In the genomic region with DNA sequence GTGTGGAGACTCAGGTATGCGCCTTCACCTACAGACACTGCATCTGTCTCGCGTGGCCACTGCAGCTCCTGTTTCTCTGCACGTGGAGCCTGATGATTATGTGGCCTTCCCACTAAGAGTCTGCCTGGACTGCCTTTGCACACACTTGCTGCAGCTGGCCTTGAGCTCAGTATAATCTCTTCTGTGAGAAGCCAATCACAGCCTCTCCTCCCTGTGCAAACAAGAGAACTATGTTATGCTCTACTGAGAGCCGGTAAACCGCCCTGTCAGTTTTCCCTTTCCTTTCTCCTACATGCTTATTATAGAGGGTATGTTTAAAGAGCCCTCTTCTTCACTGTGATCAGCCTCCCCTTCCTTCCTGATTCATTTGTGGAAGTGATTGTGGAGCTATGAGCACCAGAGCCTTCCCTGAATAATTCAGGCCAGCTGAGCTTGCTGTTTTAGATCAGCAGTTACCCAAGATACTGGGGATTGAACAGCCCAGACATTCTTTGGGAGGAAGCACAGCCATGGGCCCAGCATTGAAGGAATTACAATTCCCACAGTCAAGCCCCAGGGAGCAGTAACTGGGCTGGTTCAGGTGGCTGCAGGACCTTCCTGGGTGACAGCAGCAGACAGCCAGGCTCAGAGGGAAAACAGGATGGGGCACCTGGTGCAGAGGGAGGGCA, we compare ENCODE assay signal across 11 cellular contexts. TPM values are rescaled to one million over a fixed set of nuclear protein-coding genes. Genes with fewer than 3 reads are reported as not detected.
DNase-seq lines count a peak whose midpoint lies in the region; ATAC-seq and TF ChIP-seq lines count a peak whose summit lies in the region.
"Had no signal": no experiment of that assay in that cellular context is flagged by ENCODE, and none has a peak within 500 bp of the region (broad histone marks: within the 10 kb centered on the region; RNA-seq: fewer than 3 reads in every experiment).

No MANE protein-coding gene starts in this region.

- peaks cover 20 to 51% of the 10 kb centered on the region in 2 donors for H3K27me3 Mint-ChIP-seq in CD8-positive, alpha-beta memory T cell

- H3K9me3 Mint-ChIP-seq in CD8-positive, alpha-beta memory T cell = peaks cover 0 to 2% (median 0%) of the 10 kb centered on the region in 5 donors
- H3K9me3 Mint-ChIP-seq: stimulated activated naive CD8-positive, alpha-beta T cell treated with anti-CD3 and anti-CD28 coated beads, Interleukin-15, Interleukin-2, amounts not matched to agents 100 ng/mL and 50 ng/mL, for 24 hours had no signal

- CTCF ChIA-PET in CD8-positive, alpha-beta memory T cell (lab: Charles Lee) = no interaction called here

- peak; percentile 9 for TF ChIP-seq POLR2A in prostate gland (IDR thresholded peaks at IDR 0.05)

- no peak overlapping the region for H3K4me3 ChIP-seq in epithelial cell of esophagus (ENCODE audit: low read length)
- no peak overlapping the region for H3K4me3 ChIP-seq in prostate gland
- no peak overlapping the region for H3K4me3 ChIP-seq in CD8-positive, alpha-beta memory T cell (ENCODE audit: low read length)

- peak overlapping the region in 1 of 8 donors; percentile 68 for H3K27ac Mint-ChIP-seq in CD8-positive, alpha-beta memory T cell
- H3K27ac Mint-ChIP-seq: stimulated activated naive CD8-positive, alpha-beta T cell treated with anti-CD3 and anti-CD28 coated beads, Interleukin-15, Interleukin-2, amounts not matched to agents 100 ng/mL and 50 ng/mL, for 24 hours had no signal

- peaks cover 4% of the 10 kb centered on the region for H3K4me1 ChIP-seq in prostate gland (replicated peaks)
- H3K4me1 ChIP-seq in CD8-positive, alpha-beta memory T cell (ENCODE audit: insufficient read depth, low read length) = peaks cover 18% of the 10 kb centered on the region

- WGBS in prostate gland = 38% methylated on average over 6 of the region's 6 CpGs

- DNase-seq in NCI-H526 treated with DMSO at 0.1 percent for 48 hours (lab: John Stamatoyannopoulos, UW) (peak; percentile 88), epithelial cell of esophagus (ENCODE audit: low read depth) (peak; percentile 50), prostate gland (ENCODE audit: low spot score) (peak; percentile 30), RKO (ENCODE audit: low spot score) (no peak)
- DNase-seq in stimulated activated naive CD4-positive, alpha-beta T cell (lab: John Stamatoyannopoulos, UW) = no peak
- DNase-seq in CD8-positive, alpha-beta memory T cell = no peak
- DNase-seq: foreskin fibroblast, T-helper 2 cell had no signal

- peak overlapping the region in 1 of 7 donors; percentile 20 for H3K4me3 Mint-ChIP-seq in CD8-positive, alpha-beta memory T cell
- H3K4me3 Mint-ChIP-seq: stimulated activated naive CD8-positive, alpha-beta T cell treated with anti-CD3 and anti-CD28 coated beads, Interleukin-15, Interleukin-2, amounts not matched to agents 100 ng/mL and 50 ng/mL, for 24 hours had no signal

- no peak for ATAC-seq in HG02642 (IDR thresholded peaks at IDR 0.05; ENCODE audit: poor library complexity, unreplicated experiment)

- TF ChIP-seq EP300 in Ishikawa (IDR thresholded peaks at IDR 0.05; ENCODE audit: borderline replicate concordance) = peak; percentile 50

- intact Hi-C loops in prostate gland (cut with DNase I) = no loop called here

- no peak overlapping the region for H3K27ac ChIP-seq in prostate gland
- H3K27ac ChIP-seq in CD8-positive, alpha-beta memory T cell (ENCODE audit: low read depth, low read length) = no peak overlapping the region

- TF ChIP-seq CTCF in epithelial cell of esophagus (IDR thresholded peaks at IDR 0.05; ENCODE audit: insufficient read depth, low read depth, low read length, missing control alignments) (no peak), prostate gland (IDR thresholded peaks at IDR 0.05) (no peak)

- no peaks in the 10 kb centered on the region for H3K36me3 ChIP-seq in prostate gland
- no peaks in the 10 kb centered on the region for H3K36me3 ChIP-seq in CD8-positive, alpha-beta memory T cell (ENCODE audit: insufficient read depth, low read length)

- no peaks in the 10 kb centered on the region for H3K9me3 ChIP-seq in prostate gland
- no peaks in the 10 kb centered on the region for H3K9me3 ChIP-seq in CD8-positive, alpha-beta memory T cell (ENCODE audit: low read length)

- H3K27me3 ChIP-seq in prostate gland (replicated peaks; ENCODE audit: insufficient read depth) = no peaks in the 10 kb centered on the region
- peaks cover 3% of the 10 kb centered on the region for H3K27me3 ChIP-seq in CD8-positive, alpha-beta memory T cell (ENCODE audit: insufficient read depth, low read length, poor library complexity, severe bottlenecking)

- peaks cover 20 to 25% (median 23%) of the 10 kb centered on the region in 3 donors for H3K4me1 Mint-ChIP-seq in CD8-positive, alpha-beta memory T cell

- POLR2A ChIA-PET in CD8-positive, alpha-beta memory T cell (lab: Charles Lee) = no interaction called here

- H3K36me3 Mint-ChIP-seq in CD8-positive, alpha-beta memory T cell = peaks cover 0 to 4% (median 2%) of the 10 kb centered on the region in 3 donors

- TF ChIP-seq RAD21 in Ishikawa (IDR thresholded peaks at IDR 0.05; ENCODE audit: low read depth) = no peak

TF ChIP-seq in Ishikawa, 13 proteins besides CTCF, POLR2A, EP300 and RAD21:
- TF ChIP-seq, protein P1, sequence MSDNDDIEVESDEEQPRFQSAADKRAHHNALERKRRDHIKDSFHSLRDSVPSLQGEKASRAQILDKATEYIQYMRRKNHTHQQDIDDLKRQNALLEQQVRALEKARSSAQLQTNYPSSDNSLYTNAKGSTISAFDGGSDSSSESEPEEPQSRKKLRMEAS (IDR thresholded peaks at IDR 0.05) = peak; percentile 82
- TF ChIP-seq CEBPB (IDR thresholded peaks at IDR 0.05) (no peak), YY1 (IDR thresholded peaks at IDR 0.05; ENCODE audit: low read depth) (no peak), ZBTB7A (IDR thresholded peaks at IDR 0.05; ENCODE audit: low read depth) (no peak), CREB1 (IDR thresholded peaks at IDR 0.05; ENCODE audit: low read depth) (no peak), TEAD4 (IDR thresholded peaks at IDR 0.05) (0 out of 2 replicates have a peak, but pooled peaks have one; percentile 7), TAF1 (IDR thresholded peaks at IDR 0.05; ENCODE audit: low read depth) (peak; percentile 39; the same call in 1 of the 2 replicates), NFIC (IDR thresholded peaks at IDR 0.05) (no peak), EGR1 (IDR thresholded peaks at IDR 0.05) (no peak), FOXM1 (IDR thresholded peaks at IDR 0.05; ENCODE audit: borderline replicate concordance, low read depth) (no peak; the same call in 1 of the 2 replicates), TCF12 (IDR thresholded peaks at IDR 0.05; ENCODE audit: low read depth) (peak; percentile 44; the same call in 1 of the 2 replicates)
- TF ChIP-seq, protein P2, sequence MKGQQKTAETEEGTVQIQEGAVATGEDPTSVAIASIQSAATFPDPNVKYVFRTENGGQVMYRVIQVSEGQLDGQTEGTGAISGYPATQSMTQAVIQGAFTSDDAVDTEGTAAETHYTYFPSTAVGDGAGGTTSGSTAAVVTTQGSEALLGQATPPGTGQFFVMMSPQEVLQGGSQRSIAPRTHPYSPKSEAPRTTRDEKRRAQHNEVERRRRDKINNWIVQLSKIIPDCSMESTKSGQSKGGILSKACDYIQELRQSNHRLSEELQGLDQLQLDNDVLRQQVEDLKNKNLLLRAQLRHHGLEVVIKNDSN (IDR thresholded peaks at IDR 0.05) = no peak
- TF ChIP-seq, protein P3, sequence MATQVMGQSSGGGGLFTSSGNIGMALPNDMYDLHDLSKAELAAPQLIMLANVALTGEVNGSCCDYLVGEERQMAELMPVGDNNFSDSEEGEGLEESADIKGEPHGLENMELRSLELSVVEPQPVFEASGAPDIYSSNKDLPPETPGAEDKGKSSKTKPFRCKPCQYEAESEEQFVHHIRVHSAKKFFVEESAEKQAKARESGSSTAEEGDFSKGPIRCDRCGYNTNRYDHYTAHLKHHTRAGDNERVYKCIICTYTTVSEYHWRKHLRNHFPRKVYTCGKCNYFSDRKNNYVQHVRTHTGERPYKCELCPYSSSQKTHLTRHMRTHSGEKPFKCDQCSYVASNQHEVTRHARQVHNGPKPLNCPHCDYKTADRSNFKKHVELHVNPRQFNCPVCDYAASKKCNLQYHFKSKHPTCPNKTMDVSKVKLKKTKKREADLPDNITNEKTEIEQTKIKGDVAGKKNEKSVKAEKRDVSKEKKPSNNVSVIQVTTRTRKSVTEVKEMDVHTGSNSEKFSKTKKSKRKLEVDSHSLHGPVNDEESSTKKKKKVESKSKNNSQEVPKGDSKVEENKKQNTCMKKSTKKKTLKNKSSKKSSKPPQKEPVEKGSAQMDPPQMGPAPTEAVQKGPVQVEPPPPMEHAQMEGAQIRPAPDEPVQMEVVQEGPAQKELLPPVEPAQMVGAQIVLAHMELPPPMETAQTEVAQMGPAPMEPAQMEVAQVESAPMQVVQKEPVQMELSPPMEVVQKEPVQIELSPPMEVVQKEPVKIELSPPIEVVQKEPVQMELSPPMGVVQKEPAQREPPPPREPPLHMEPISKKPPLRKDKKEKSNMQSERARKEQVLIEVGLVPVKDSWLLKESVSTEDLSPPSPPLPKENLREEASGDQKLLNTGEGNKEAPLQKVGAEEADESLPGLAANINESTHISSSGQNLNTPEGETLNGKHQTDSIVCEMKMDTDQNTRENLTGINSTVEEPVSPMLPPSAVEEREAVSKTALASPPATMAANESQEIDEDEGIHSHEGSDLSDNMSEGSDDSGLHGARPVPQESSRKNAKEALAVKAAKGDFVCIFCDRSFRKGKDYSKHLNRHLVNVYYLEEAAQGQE (IDR thresholded peaks at IDR 0.05; ENCODE audit: low read depth) = no peak
TF ChIP-seq in Ishikawa: peak in this region for 4.

RNA-seq across cellular contexts. Expression of a gene that starts 3.7 kb away (rescaled TPM):
- 1 to 10 TPM; 3.7 to 9.2 TPM for total RNA-seq in prostate gland
- under 1 TPM; 0.35 to 0.42 TPM for total RNA-seq in CD8-positive, alpha-beta memory T cell
- polyA plus RNA-seq in CD8-positive, alpha-beta memory T cell = 3.0 TPM

Comparison
In these comparisons a context has a peak if more than half of its experiments do, and no peak if none do; other contexts are left out.
1. DNase-seq: peak in NCI-H526 treated with DMSO at 0.1 percent for 48 hours (single experiment), epithelial cell of esophagus (single experiment) and prostate gland (single experiment); none in stimulated activated naive CD4-positive, alpha-beta T cell (0 of 6), CD8-positive, alpha-beta memory T cell (0 of 5) and RKO (single experiment).